8 cellular contexts compared by ENCODE assay signal in genomic region chr12:93441111-93441616, GRCh38. TPM values are rescaled to one million over a fixed set of nuclear protein-coding genes. Genes with fewer than 3 reads are reported as not detected.
A peak's percentile ranks its signal among the peaks of the same experiment; 100 is the strongest.
DNase-seq lines count a peak whose midpoint lies in the region; ATAC-seq and TF ChIP-seq lines count a peak whose summit lies in the region.

No MANE protein-coding gene starts in this region.

- H3K4me3 Mint-ChIP-seq in activated T-helper 2 cell treated with anti-CD3 and anti-CD28 coated beads, Interferon-gamma antibody, Interleukin-2, Interleukin-4, amounts not matched to agents 10 μg/mL and 5 μg/mL and 100 μg/mL, durations not matched to agents 14 hours and 24 hours and 36 hours (ENCODE audit: low read depth): peak overlapping the region; percentile 98

- peak; percentile 33 for ATAC-seq in omental fat pad (ENCODE audit: low FRiP score)
- no peak for ATAC-seq in GM18873 (IDR thresholded peaks at IDR 0.05; ENCODE audit: low FRiP score, unreplicated experiment)

- peak overlapping the region; percentile 94 for H3K27ac Mint-ChIP-seq in activated T-helper 2 cell treated with anti-CD3 and anti-CD28 coated beads, Interferon-gamma antibody, Interleukin-2, Interleukin-4, amounts not matched to agents 10 μg/mL and 5 μg/mL and 100 μg/mL, durations not matched to agents 14 hours and 24 hours and 36 hours

- TF ChIP-seq CTCF in NB4 (IDR thresholded peaks at IDR 0.05; ENCODE audit: low read depth, low read length) (no peak), foreskin fibroblast (IDR thresholded peaks at IDR 0.05; ENCODE audit: low read depth, low read length) (no peak), omental fat pad (IDR thresholded peaks at IDR 0.05) (no peak)

- H3K36me3 Mint-ChIP-seq in activated T-helper 2 cell treated with anti-CD3 and anti-CD28 coated beads, Interferon-gamma antibody, Interleukin-2, Interleukin-4, amounts not matched to agents 10 μg/mL and 5 μg/mL and 100 μg/mL, durations not matched to agents 14 hours and 24 hours and 36 hours (ENCODE audit: low read depth): peaks cover 14% of the 10 kb centered on the region

- H3K4me3 ChIP-seq in NB4 (ENCODE audit: low read depth, low read length) (peak overlapping the region; percentile 87), foreskin fibroblast (ENCODE audit: low read depth in 1 of 2, low read length in 2 of 2) (peak overlapping the region; percentile 81 to 82)

- intact Hi-C loops in activated T-helper 2 cell treated with anti-CD3 and anti-CD28 coated beads, Interferon-gamma antibody, Interleukin-2, Interleukin-4, amounts not matched to agents 10 μg/mL and 5 μg/mL and 100 μg/mL, durations not matched to agents 14 hours and 24 hours and 36 hours (cut with micrococcal nuclease): loop anchor here (2.0 to 10.0 kb wide), 5 partner anchors 20 to 514 kb away; partner anchors contain the start of genes CRADD, EEA1 and SOCS2

- H3K4me1 Mint-ChIP-seq in activated T-helper 2 cell treated with anti-CD3 and anti-CD28 coated beads, Interferon-gamma antibody, Interleukin-2, Interleukin-4, amounts not matched to agents 10 μg/mL and 5 μg/mL and 100 μg/mL, durations not matched to agents 14 hours and 24 hours and 36 hours (ENCODE audit: low read depth): peaks cover 44% of the 10 kb centered on the region

- DNase-seq in DMS 273 (lab: John Stamatoyannopoulos, UW; ENCODE audit: unreplicated experiment) (peak; percentile 39), DMS 273 treated with DMSO at 0.1 percent for 48 hours (lab: John Stamatoyannopoulos, UW) (no peak), NB4 (ENCODE audit: low read depth) (peak; percentile 70), foreskin fibroblast (peak in 1 of 2 donors; percentile 54), omental fat pad (ENCODE audit: low spot score) (no peak), Kasumi-1 (lab: John Stamatoyannopoulos, UW) (no peak)
- DNase-seq in activated T-helper 2 cell treated with anti-CD3 and anti-CD28 coated beads, Interferon-gamma antibody, Interleukin-2, Interleukin-4, amounts not matched to agents 10 μg/mL and 5 μg/mL and 100 μg/mL, durations not matched to agents 14 hours and 24 hours and 36 hours (ENCODE audit: low spot score): peak; percentile 41

- H3K27me3 Mint-ChIP-seq in activated T-helper 2 cell treated with anti-CD3 and anti-CD28 coated beads, Interferon-gamma antibody, Interleukin-2, Interleukin-4, amounts not matched to agents 10 μg/mL and 5 μg/mL and 100 μg/mL, durations not matched to agents 14 hours and 24 hours and 36 hours (ENCODE audit: low read depth): no peaks in the 10 kb centered on the region

- no peaks in the 10 kb centered on the region for H3K9me3 Mint-ChIP-seq in activated T-helper 2 cell treated with anti-CD3 and anti-CD28 coated beads, Interferon-gamma antibody, Interleukin-2, Interleukin-4, amounts not matched to agents 10 μg/mL and 5 μg/mL and 100 μg/mL, durations not matched to agents 14 hours and 24 hours and 36 hours

- no peak for TF ChIP-seq POLR2A in NB4 (IDR thresholded peaks at IDR 0.05; ENCODE audit: extremely low read depth, insufficient read length)

RNA-seq across cellular contexts. Expression of gene UBE2N, which starts 0.6 kb away (rescaled TPM):
- 258 and 261 TPM in 2 replicates for total RNA-seq in activated T-helper 2 cell treated with anti-CD3 and anti-CD28 coated beads, Interferon-gamma antibody, Interleukin-2, Interleukin-4, amounts not matched to agents 10 μg/mL and 5 μg/mL and 100 μg/mL, durations not matched to agents 14 hours and 24 hours and 36 hours
- 10 to 100 TPM; 39.1 to 64.0 (median 45.2) TPM for total RNA-seq in omental fat pad

RNA-seq across cellular contexts. Expression of gene MRPL42, which starts 26.1 kb away (rescaled TPM):
- 80.5 and 89.3 TPM in 2 replicates for total RNA-seq in activated T-helper 2 cell treated with anti-CD3 and anti-CD28 coated beads, Interferon-gamma antibody, Interleukin-2, Interleukin-4, amounts not matched to agents 10 μg/mL and 5 μg/mL and 100 μg/mL, durations not matched to agents 14 hours and 24 hours and 36 hours
- 10 to 100 TPM; 36.0 to 47.0 (median 38.4) TPM for total RNA-seq in omental fat pad

Comparison
In these comparisons a context has a peak if more than half of its experiments do, and no peak if none do; other contexts are left out.
1. DNase-seq: peak in DMS 273 (single experiment), NB4 (single experiment) and activated T-helper 2 cell treated with anti-CD3 and anti-CD28 coated beads, Interferon-gamma antibody, Interleukin-2, Interleukin-4, amounts not matched to agents 10 μg/mL and 5 μg/mL and 100 μg/mL, durations not matched to agents 14 hours and 24 hours and 36 hours (single experiment); none in DMS 273 treated with DMSO at 0.1 percent for 48 hours (single experiment), omental fat pad (single experiment) and Kasumi-1 (0 of 2).